8 cellular contexts compared by ENCODE assay signal in genomic region chr2:112645396-112646101, GRCh38. TPM values are rescaled to one million over a fixed set of nuclear protein-coding genes. Genes with fewer than 3 reads are reported as not detected.
DNase-seq lines count a peak whose midpoint lies in the region; ATAC-seq, FAIRE-seq and TF ChIP-seq lines count a peak whose summit lies in the region.

SLC20A1 (plus strand) TSS chr2:112645939; CDS start chr2:112646829, 890 bp downstream.

- peaks cover 38% of the 10 kb centered on the region for H3K36me3 ChIP-seq in HUES6 (ENCODE audit: control insufficient read depth, insufficient read depth, low read length)
- H3K36me3 ChIP-seq in OCI-LY3 (replicated peaks; ENCODE audit: low read depth, low read length): peaks cover 34% of the 10 kb centered on the region

- TF ChIP-seq CTCF in D721Med (IDR thresholded peaks at IDR 0.05; ENCODE audit: insufficient read depth, missing control alignments) (peak; percentile 21), OCI-LY3 (IDR thresholded peaks at IDR 0.05; ENCODE audit: low read depth, low read length) (peak; percentile 20; the same call in 1 of the 2 replicates)

- no peaks in the 10 kb centered on the region; the same call in 1 of the 2 replicates for H3K27me3 ChIP-seq in HUES6 (ENCODE audit: control insufficient read depth, insufficient read depth, low read length)
- no peaks in the 10 kb centered on the region for H3K27me3 ChIP-seq in OCI-LY3 (ENCODE audit: low read depth, low read length)
- no peaks in the 10 kb centered on the region for H3K27me3 ChIP-seq in mononuclear cell (ENCODE audit: insufficient read depth, low read length)

- peak within 1 kb of the TSS; percentile 96 for H3K4me3 ChIP-seq in HUES6 (ENCODE audit: low read depth, low read length)
- peak within 1 kb of the TSS; percentile 92 for H3K4me3 ChIP-seq in OCI-LY3 (ENCODE audit: low read length)
- H3K4me3 ChIP-seq in mononuclear cell (ENCODE audit: low read length): peak within 1 kb of the TSS; percentile 93

- peaks cover 54% of the 10 kb centered on the region for H3K79me2 ChIP-seq in OCI-LY3 (ENCODE audit: low read length)

- peak within 1 kb of the TSS; percentile 99 for H3K4me2 ChIP-seq in OCI-LY3 (ENCODE audit: low read length)

- H3K9ac ChIP-seq in HUES6 (ENCODE audit: low read length) (peak within 1 kb of the TSS; percentile 100), OCI-LY3 (ENCODE audit: low read length) (peak within 1 kb of the TSS; percentile 84)

- peak; percentile 88 for ATAC-seq in GM21423 (IDR thresholded peaks at IDR 0.05; ENCODE audit: unreplicated experiment)

- H3K9me3 ChIP-seq in HUES6 (ENCODE audit: control insufficient read depth, insufficient read depth, low read depth, low read length) (no peaks in the 10 kb centered on the region), OCI-LY3 (ENCODE audit: insufficient read depth, low read length) (no peaks in the 10 kb centered on the region), mononuclear cell (ENCODE audit: low read depth, low read length) (no peaks in the 10 kb centered on the region)

- FAIRE-seq in D721Med (lab: Jason Lieb, UNC): no peak

- DNase-seq in D721Med (ENCODE audit: insufficient read length, low spot score) (peak; percentile 63), activated T-cell treated with anti-CD3 and anti-CD28 coated beads for 1 hour (ENCODE audit: low read depth) (peak; percentile 98), epidermal melanocyte (ENCODE audit: insufficient read length, low spot score) (peak; percentile 84)
- peak; percentile 98 for DNase-seq in stimulated activated CD8-positive, alpha-beta memory T cell treated with anti-CD3 and anti-CD28 coated beads, Interleukin-4, amount 100 ng/mL, for 24 hours (ENCODE audit: low read depth)

- H3K27ac ChIP-seq in HUES6 (ENCODE audit: low read depth, low read length) (peak within 1 kb of the TSS; percentile 99), OCI-LY3 (ENCODE audit: low read length) (peak within 1 kb of the TSS; percentile 70)

- H4K20me1 ChIP-seq in OCI-LY3 (ENCODE audit: insufficient read depth, low read length): peaks cover 30% of the 10 kb centered on the region

- H2AFZ ChIP-seq in OCI-LY3 (ENCODE audit: low read depth, low read length): peak within 1 kb of the TSS; percentile 26; the same call in 1 of the 2 replicates

- H3K4me1 ChIP-seq in HUES6 (ENCODE audit: control insufficient read depth, insufficient read depth, low read length): peaks cover 22% of the 10 kb centered on the region
- H3K4me1 ChIP-seq in OCI-LY3 (ENCODE audit: low read length): peaks cover 30% of the 10 kb centered on the region
- H3K4me1 ChIP-seq in mononuclear cell (ENCODE audit: insufficient read depth, low read length): peaks cover 61% of the 10 kb centered on the region

RNA-seq across cellular contexts. Expression of gene SLC20A1, which starts in this region (rescaled TPM):
- 77.2 TPM for total RNA-seq in mononuclear cell

Comparison
In these comparisons a context has a peak if more than half of its experiments do, and no peak if none do; other contexts are left out.
1. Peak in every context shown above with its lines: DNase-seq, ATAC-seq, H3K4me3 ChIP-seq and H3K27ac ChIP-seq.